In the genomic region with DNA sequence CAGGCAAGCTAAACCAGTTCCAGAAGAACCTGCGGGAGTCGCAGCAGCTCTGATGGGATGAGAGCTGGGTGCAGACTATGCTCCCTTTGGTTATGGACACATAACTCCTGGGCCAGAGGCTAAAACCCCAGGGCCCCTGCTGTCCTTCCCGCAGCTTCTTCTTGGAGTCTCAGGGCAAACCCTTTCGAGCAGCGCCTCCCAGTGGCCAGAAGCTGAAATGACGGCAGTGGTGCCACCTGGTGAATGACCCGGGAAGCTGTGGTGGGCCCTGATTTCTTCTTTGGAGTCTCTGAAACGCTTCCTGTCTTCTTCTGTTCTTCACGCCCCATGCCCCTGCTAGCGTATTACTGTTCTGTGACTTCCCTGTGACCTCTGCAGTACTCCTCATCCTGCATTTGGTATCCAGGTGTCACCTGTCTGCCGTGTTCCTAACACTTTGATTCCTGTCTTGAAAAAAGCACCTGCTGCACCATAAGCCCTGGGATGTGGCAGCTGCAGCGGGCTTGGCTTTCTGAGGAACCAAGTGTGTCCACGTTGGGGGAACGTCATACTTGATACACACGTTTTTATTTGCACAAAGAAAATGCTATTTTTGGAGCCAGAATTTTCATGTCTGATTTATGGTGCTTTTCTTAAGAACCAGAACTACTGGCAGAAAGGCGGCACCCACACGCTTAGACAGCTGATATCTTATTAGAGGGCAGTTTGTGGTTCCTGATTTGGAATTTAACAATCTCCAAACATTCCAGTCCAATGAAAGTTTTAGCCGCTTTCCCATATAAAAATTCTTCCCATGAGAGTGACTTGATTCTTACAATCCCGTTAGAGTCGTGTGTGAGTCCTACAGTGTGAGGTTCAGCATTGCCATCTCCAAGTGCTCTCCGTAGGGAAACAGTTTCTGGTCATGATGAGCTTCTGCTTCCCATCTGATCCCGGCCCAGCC, we compare ENCODE assay signal across 8 cellular contexts. TPM values are rescaled to one million over a fixed set of nuclear protein-coding genes. Genes with fewer than 3 reads are reported as not detected.
A peak's percentile ranks its signal among the peaks of the same experiment; 100 is the strongest.
DNase-seq lines count a peak whose midpoint lies in the region; ATAC-seq and TF ChIP-seq lines count a peak whose summit lies in the region.
"Not testable (repeated sequence)": the region's sequence is repeated elsewhere in the genome, so short reads cannot be mapped to it uniquely, and the experiment has no call there.

No MANE protein-coding gene starts in this region.

- intact Hi-C loops in uterus (cut with DNase I; ENCODE audit: low total_unique reads), result not testable (repeated sequence)

- H3K36me3 ChIP-seq in uterus, result not testable (repeated sequence)

- H3K27ac ChIP-seq in VCaP, uterus: not testable (repeated sequence)

- not testable (repeated sequence) for H3K4me3 Mint-ChIP-seq in memory B cell

- not testable (repeated sequence) for H3K9me3 Mint-ChIP-seq in memory B cell

- H3K27me3 ChIP-seq in uterus, result not testable (repeated sequence)

- TF ChIP-seq POLR2A in uterus (IDR thresholded peaks at IDR 0.05), result not testable (repeated sequence)

- DNase-seq in GM10266 (ENCODE audit: extremely low spot score), result not testable (repeated sequence)
- peak; percentile 18 for DNase-seq in NCI-H1694 treated with DMSO at 0.1 percent for 48 hours (lab: John Stamatoyannopoulos, UW)
- DNase-seq in activated gamma-delta T cell treated with Interleukin-2 at 50 U/mL for 16 hours, result peak; percentile 65
- DNase-seq in epidermal melanocyte (ENCODE audit: insufficient read length, low spot score), result peak; percentile 11
- peak; percentile 65 to 76 for DNase-seq in memory B cell (ENCODE audit: low spot score in 2 of 2)
- peak; percentile 19 to 51 for DNase-seq in stimulated activated CD4-positive, alpha-beta T cell treated with anti-CD3 and anti-CD28 coated beads, Interleukin-1b, Interleukin-23, amount 100 ng/mL, for 1 hour (ENCODE audit: low read depth in 2 of 2)
- DNase-seq in uterus, result peak; percentile 40 to 46

- TF ChIP-seq CTCF in GM10266 (IDR thresholded peaks at IDR 0.05; ENCODE audit: control insufficient read depth, insufficient read depth, low read depth, missing control alignments), result peak; percentile 59
- peak; percentile 77 for TF ChIP-seq CTCF in VCaP (conservative IDR thresholded peaks at IDR 0.05)
- TF ChIP-seq CTCF in uterus (IDR thresholded peaks at IDR 0.05), result peak; percentile 40 to 54 (median 44)

- ATAC-seq in memory B cell (ENCODE audit: low read depth), result not testable (repeated sequence)

- H3K4me1 Mint-ChIP-seq in memory B cell, result not testable (repeated sequence)

- not testable (repeated sequence) for H3K27me3 Mint-ChIP-seq in memory B cell

- H3K4me1 ChIP-seq in uterus, result not testable (repeated sequence)

- H3K4me3 ChIP-seq in uterus, result not testable (repeated sequence)

- H3K36me3 Mint-ChIP-seq in memory B cell, result not testable (repeated sequence)

- not testable (repeated sequence) for H3K27ac Mint-ChIP-seq in memory B cell

- H3K9me3 ChIP-seq in uterus, result not testable (repeated sequence)

RNA-seq across cellular contexts. Expression of a gene that starts 4.5 kb away (rescaled TPM):
- under 1 TPM in 1 of 4 donors, not detected in 3; 0.21 TPM for total RNA-seq in uterus
